ENCODE assay signal across 1 cellular context in genomic region chr5:10654566-10654965, GRCh38.
A peak's percentile ranks its signal among the peaks of the same experiment; 100 is the strongest.
TF ChIP-seq lines count a peak whose summit lies in the region.

No MANE protein-coding gene starts in this region.

TF ChIP-seq in K562, 482 proteins besides CTCF, POLR2A, EP300 and RAD21 (continued from another document):
- TF ChIP-seq MGA (IDR thresholded peaks at IDR 0.05) (peak; percentile 60), L3MBTL2 (IDR thresholded peaks at IDR 0.05) (peak; percentile 88)
